ENCODE assay signal across 8 cellular contexts in the genomic region with DNA sequence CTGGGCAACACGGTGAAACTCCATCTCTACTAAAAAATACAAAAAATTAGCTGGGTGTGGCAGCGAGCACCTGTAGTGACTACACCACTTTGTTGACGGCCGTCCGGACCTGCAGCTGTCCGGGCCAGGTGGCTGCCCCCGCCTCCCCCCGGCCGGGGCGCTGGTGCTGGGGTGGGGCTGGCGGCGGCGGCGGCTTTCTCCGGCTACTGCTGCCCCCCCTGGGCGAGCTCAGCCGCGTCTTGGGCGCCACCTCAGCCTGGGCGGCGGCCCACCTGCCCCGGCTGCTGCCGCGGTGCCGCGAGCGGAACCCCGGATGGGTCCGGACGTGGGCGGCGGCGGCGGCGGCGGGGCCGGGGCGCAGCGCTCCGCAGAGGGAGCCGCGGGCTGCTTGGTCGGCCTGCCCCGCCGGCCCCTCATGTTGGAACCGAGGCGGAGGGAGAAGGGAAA. TPM values are rescaled to one million over a fixed set of nuclear protein-coding genes. Genes with fewer than 3 reads are reported as not detected.
A peak's percentile ranks its signal among the peaks of the same experiment; 100 is the strongest.
DNase-seq lines count a peak whose midpoint lies in the region; ATAC-seq lines count a peak whose summit lies in the region.
"Not testable (repeated sequence)": the region's sequence is repeated elsewhere in the genome, so short reads cannot be mapped to it uniquely, and the experiment has no call there.

No MANE protein-coding gene starts in this region.

- H3K9me3 ChIP-seq in CD4-positive, CD25-positive, alpha-beta regulatory T cell (ENCODE audit: control insufficient read depth in 2 of 2, low read length in 2 of 2), result not testable (repeated sequence)

- H3K4me2 ChIP-seq in mesendoderm (ENCODE audit: low read length), result not testable (repeated sequence)

- H2BK15ac ChIP-seq in mesendoderm (replicated peaks; ENCODE audit: low read depth), result not testable (repeated sequence)

- H3K56ac ChIP-seq in mesendoderm (ENCODE audit: low read length), result peak overlapping the region; percentile 58

- H4K8ac ChIP-seq in mesendoderm (ENCODE audit: low read depth, low read length), result not testable (repeated sequence)

- not testable (repeated sequence) for H2BK120ac ChIP-seq in mesendoderm (ENCODE audit: low read depth, low read length)

- not testable (repeated sequence) for H2BK5ac ChIP-seq in mesendoderm (ENCODE audit: low read length)

- not testable (repeated sequence) for H3K36me3 ChIP-seq in CD4-positive, CD25-positive, alpha-beta regulatory T cell (ENCODE audit: control insufficient read depth, insufficient read depth, low read length); mesendoderm (ENCODE audit: control insufficient read depth, insufficient read depth, low read length)

- not testable (repeated sequence) for H3K36me3 Mint-ChIP-seq in CD4-positive, CD25-positive, alpha-beta regulatory T cell

- not testable (repeated sequence) for H4K5ac ChIP-seq in mesendoderm (ENCODE audit: low read length)

- not testable (repeated sequence) for H3K27me3 Mint-ChIP-seq in CD4-positive, CD25-positive, alpha-beta regulatory T cell

- not testable (repeated sequence) for H2AK5ac ChIP-seq in mesendoderm (ENCODE audit: low read length)

- peak overlapping the region; percentile 91 for H3K18ac ChIP-seq in mesendoderm (ENCODE audit: low read length)

- peak; percentile 38 to 47 for ATAC-seq in CD4-positive, CD25-positive, alpha-beta regulatory T cell (ENCODE audit: low read depth in 2 of 2)
- peak; percentile 17 for ATAC-seq in GM19468 (IDR thresholded peaks at IDR 0.05; ENCODE audit: extremely low read depth, unreplicated experiment)
- peak; percentile 60 for ATAC-seq in HG03196 (IDR thresholded peaks at IDR 0.05; ENCODE audit: unreplicated experiment)

- peaks cover 0 to 22% (median 9%) of the 10 kb centered on the region in 4 donors for H3K4me1 Mint-ChIP-seq in CD4-positive, CD25-positive, alpha-beta regulatory T cell

- not testable (repeated sequence) for H3K9me3 Mint-ChIP-seq in CD4-positive, CD25-positive, alpha-beta regulatory T cell

- peak overlapping the region; percentile 20 to 93 (median 85) for H3K27ac Mint-ChIP-seq in CD4-positive, CD25-positive, alpha-beta regulatory T cell

- not testable (repeated sequence) for H3K4me1 ChIP-seq in CD4-positive, CD25-positive, alpha-beta regulatory T cell (ENCODE audit: control insufficient read depth, insufficient read depth, low read length, poor library complexity, severe bottlenecking); mesendoderm (ENCODE audit: control insufficient read depth, low read depth, low read length)

- H3K79me2 ChIP-seq in mesendoderm (ENCODE audit: control insufficient read depth, insufficient read depth, low read length), result not testable (repeated sequence)

- DNase-seq in CD4-positive, CD25-positive, alpha-beta regulatory T cell, result peak in 2 of 3 donors; percentile 40 to 55
- DNase-seq in NCI-H82 (lab: John Stamatoyannopoulos, UW), result peak; percentile 51
- DNase-seq in activated T-cell treated with anti-CD3 and anti-CD28 coated beads for 48 hours (ENCODE audit: low read depth), result peak; percentile 28
- DNase-seq in epithelial cell of prostate (ENCODE audit: low read depth, low spot score), result not testable (repeated sequence)
- peak; percentile 40 for DNase-seq in mesendoderm
- peak; percentile 44 for DNase-seq in stimulated activated CD4-positive, alpha-beta T cell treated with anti-CD3 and anti-CD28 coated beads, Interleukin-4, amount 100 ng/mL, for 24 hours

- H3K27ac ChIP-seq in CD4-positive, CD25-positive, alpha-beta regulatory T cell (ENCODE audit: insufficient read depth, low read length, poor library complexity, severe bottlenecking), result peak overlapping the region; percentile 84
- peak overlapping the region; percentile 78 for H3K27ac ChIP-seq in epithelial cell of prostate
- peak overlapping the region; percentile 77 for H3K27ac ChIP-seq in mesendoderm (ENCODE audit: low read depth, low read length)

- not testable (repeated sequence) for H3K79me1 ChIP-seq in mesendoderm (ENCODE audit: low read length)

- peak overlapping the region; percentile 91 to 98 (median 92) for H3K4me3 Mint-ChIP-seq in CD4-positive, CD25-positive, alpha-beta regulatory T cell

- H3K27me3 ChIP-seq in CD4-positive, CD25-positive, alpha-beta regulatory T cell (ENCODE audit: control insufficient read depth, insufficient read depth, low read length); mesendoderm (ENCODE audit: insufficient read depth, low read length, poor library complexity): not testable (repeated sequence)

- no CpG with 5 or more reads among the region's 47 CpGs for WGBS in mesendoderm (ENCODE audit: extremely low coverage, insufficient coverage, low lambda C conversion rate)

- peak overlapping the region; percentile 17 for H3K9ac ChIP-seq in mesendoderm (ENCODE audit: low read length)

- peak overlapping the region; percentile 53 for H3K4me3 ChIP-seq in CD4-positive, CD25-positive, alpha-beta regulatory T cell (ENCODE audit: low read depth, low read length)
- not testable (repeated sequence) for H3K4me3 ChIP-seq in mesendoderm (ENCODE audit: low read length)

- peak overlapping the region; percentile 57 for H3K4ac ChIP-seq in mesendoderm (ENCODE audit: low read depth, low read length)

- H3K23ac ChIP-seq in mesendoderm (ENCODE audit: low read length), result not testable (repeated sequence)

RNA-seq across cellular contexts. Expression of a gene that starts 0.4 kb away (rescaled TPM):
- total RNA-seq in CD4-positive, CD25-positive, alpha-beta regulatory T cell, result 82.8 TPM
- 1 to 10 TPM in 3 of 4 donors, under 1 TPM in 1; 0.66 to 1.5 (median 1.2) TPM for polyA plus RNA-seq in CD4-positive, CD25-positive, alpha-beta regulatory T cell
- 2.3 TPM for polyA plus RNA-seq in mesendoderm (2013, experiment 1 of 2)
- polyA plus RNA-seq in mesendoderm (2013, experiment 2 of 2), result 2.5 TPM
